ENCODE assay signal across 8 cellular contexts in the genomic region with DNA sequence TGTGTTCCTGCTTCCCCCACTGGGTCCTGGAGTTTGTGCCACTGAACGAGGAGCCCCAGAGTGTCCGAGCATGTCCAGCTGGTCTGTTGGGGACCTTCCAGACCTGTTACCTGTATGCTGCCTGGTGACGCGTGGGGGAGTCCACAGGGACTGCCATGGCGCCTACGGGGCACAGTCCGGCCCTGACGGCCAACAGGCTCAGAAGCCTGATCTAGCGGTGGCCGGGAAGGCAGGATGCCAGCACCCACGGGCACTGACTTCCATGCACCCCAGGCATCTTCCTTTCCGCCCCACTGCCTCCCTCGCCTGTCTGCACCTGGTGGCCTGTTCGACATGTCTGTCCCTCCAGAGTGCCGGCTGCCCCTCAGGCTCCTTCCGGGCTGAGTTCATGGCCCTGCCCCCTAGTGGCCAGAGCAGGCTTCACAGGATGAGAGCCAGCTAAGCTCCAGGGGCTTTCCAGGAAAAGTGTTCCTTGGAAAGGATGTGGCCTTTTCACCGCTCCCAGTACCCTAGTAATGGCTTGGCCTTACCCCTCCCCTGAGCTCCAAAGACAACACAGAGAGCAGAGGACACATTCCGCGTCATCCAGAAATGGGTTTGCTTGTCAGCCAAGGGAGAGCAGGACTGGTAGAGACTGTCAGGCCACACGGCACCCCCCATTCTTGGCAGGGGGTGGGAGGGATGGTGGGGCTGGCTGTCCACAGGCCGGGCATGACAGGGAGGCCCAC. TPM values are rescaled to one million over a fixed set of nuclear protein-coding genes. Genes with fewer than 3 reads are reported as not detected.
DNase-seq lines count a peak whose midpoint lies in the region; ATAC-seq and TF ChIP-seq lines count a peak whose summit lies in the region.

No MANE protein-coding gene starts in this region.

- H3K9ac ChIP-seq in mammary epithelial cell (ENCODE audit: insufficient read depth, low read length), result no peak overlapping the region

- no peaks in the 10 kb centered on the region for H3K4me1 ChIP-seq in mammary epithelial cell (ENCODE audit: insufficient read depth, low read length)

- H3K9me3 ChIP-seq in mammary epithelial cell (replicated peaks; ENCODE audit: insufficient read depth, low read length), result no peaks in the 10 kb centered on the region

- H3K4me1 Mint-ChIP-seq in Calu3 (ENCODE audit: low read depth, unreplicated experiment), result no peaks in the 10 kb centered on the region

- H3K27ac ChIP-seq in mammary epithelial cell (ENCODE audit: insufficient read depth, low read depth, low read length), result no peak overlapping the region

- H3K27me3 ChIP-seq in mammary epithelial cell (ENCODE audit: insufficient read depth, low read length), result no peaks in the 10 kb centered on the region

- DNase-seq in Calu3 (peak; percentile 76), UCSD-AML1 (lab: John Stamatoyannopoulos, UW; ENCODE audit: unreplicated experiment) (peak; percentile 56), mammary epithelial cell (peak; percentile 41), left colon (peak; percentile 60 to 76), NCI-H2171 treated with DMSO at 0.1 percent for 48 hours (lab: John Stamatoyannopoulos, UW) (no peak), GOT3 (lab: John Stamatoyannopoulos, UW) (no peak)
- peak; percentile 33 for DNase-seq in stimulated activated CD8-positive, alpha-beta memory T cell treated with anti-CD3 and anti-CD28 coated beads, Interleukin-12 subunit alpha, Interleukin-12 subunit beta, amount 100 ng/mL, for 1 hour (ENCODE audit: low read depth)

- in situ Hi-C loops in mammary epithelial cell (cut with MboI; ENCODE audit: low sequenced_read_pairs in 2 of 2), result loop anchor here in 1 of 2 donors (25.0 kb wide), 1 partner anchor 161 kb away; no protein-coding TSS in a partner anchor

- no peak for TF ChIP-seq EP300 in Ishikawa (IDR thresholded peaks at IDR 0.05; ENCODE audit: borderline replicate concordance)

- ATAC-seq in left colon, result peak; percentile 62

- no peaks in the 10 kb centered on the region for H3K36me3 Mint-ChIP-seq in Calu3 (ENCODE audit: insufficient read depth, unreplicated experiment)

- H3K27ac Mint-ChIP-seq in Calu3 (ENCODE audit: unreplicated experiment), result no peak overlapping the region

- no peaks in the 10 kb centered on the region for H3K27me3 Mint-ChIP-seq in Calu3 (ENCODE audit: unreplicated experiment)

- H4K20me1 ChIP-seq in mammary epithelial cell (ENCODE audit: insufficient read depth, low read length), result no peaks in the 10 kb centered on the region

- no peaks in the 10 kb centered on the region for H3K36me3 ChIP-seq in mammary epithelial cell (ENCODE audit: insufficient read depth, low read length)

- TF ChIP-seq CTCF in Calu3 (IDR thresholded peaks at IDR 0.05; ENCODE audit: unreplicated experiment), result peak; percentile 86
- TF ChIP-seq CTCF in mammary epithelial cell (conservative IDR thresholded peaks at IDR 0.05 in 1 of 2, IDR thresholded peaks at IDR 0.05 in 1 of 2; ENCODE audit: extremely low read depth in 1 of 2, insufficient read depth in 1 of 2, low read depth in 1 of 2, low read length in 2 of 2), result peak; percentile 83 to 85

- CTCF ChIA-PET in Calu3 (lab: Charles Lee) (interaction anchor here (0.5 to 1.6 kb wide), 4 partner anchors 27 to 158 kb away, joined by 3 to 4 read pairs (median 3); a partner anchor contains a TSS), mammary epithelial cell (lab: Charles Lee; ENCODE audit: low non-redundant PET) (interaction anchor here (0.6 to 0.7 kb wide), 4 partner anchors 183 to 320 kb away, joined by 3 to 6 read pairs (median 4); no protein-coding TSS in a partner anchor)

- no peak overlapping the region for H3K4me3 Mint-ChIP-seq in Calu3 (ENCODE audit: low read depth, unreplicated experiment)

- TF ChIP-seq RAD21 in Ishikawa (IDR thresholded peaks at IDR 0.05; ENCODE audit: low read depth), result peak; percentile 57

- WGBS in mammary epithelial cell (ENCODE audit: low coverage, missing lambda C conversion rate), result 79% methylated on average over 19 of the region's 21 CpGs

- H2AFZ ChIP-seq in mammary epithelial cell (ENCODE audit: low read depth, low read length), result peak overlapping the region; percentile 89

- no peaks in the 10 kb centered on the region for H3K9me3 Mint-ChIP-seq in Calu3 (ENCODE audit: low read depth, unreplicated experiment)

- intact Hi-C loops in Calu3 (cut with micrococcal nuclease; ENCODE audit: unreplicated experiment), result loop anchor here (2.0 kb wide), 1 partner anchor 36 kb away; a partner anchor contains a TSS
- intact Hi-C loops in mammary epithelial cell (cut with micrococcal nuclease), result no loop called here
- intact Hi-C loops in left colon (cut with DNase I, micrococcal nuclease), result no loop called here

- dilution Hi-C loops in mammary epithelial cell (cut with HindIII; ENCODE audit: low sequenced_read_pairs), result no loop called here

- H3K79me2 ChIP-seq in mammary epithelial cell (ENCODE audit: insufficient read depth, low read length), result no peaks in the 10 kb centered on the region

- H3K4me3 ChIP-seq in mammary epithelial cell (replicated peaks in 1 of 3; ENCODE audit: insufficient read depth in 1 of 3, low read depth in 2 of 3, low read length in 3 of 3), result no peak overlapping the region

- peak overlapping the region; percentile 37 for H3K4me2 ChIP-seq in mammary epithelial cell (ENCODE audit: insufficient read depth, low read depth, low read length)

- BruUV-seq in Calu3 (replicated peaks; lab: Mats Ljungman, UMichigan) (no TSS peak), mammary epithelial cell (replicated peaks; lab: Mats Ljungman, UMichigan) (no TSS peak)

TF ChIP-seq in Ishikawa, 13 proteins besides CTCF, POLR2A, EP300 and RAD21:
- TF ChIP-seq, protein P1, sequence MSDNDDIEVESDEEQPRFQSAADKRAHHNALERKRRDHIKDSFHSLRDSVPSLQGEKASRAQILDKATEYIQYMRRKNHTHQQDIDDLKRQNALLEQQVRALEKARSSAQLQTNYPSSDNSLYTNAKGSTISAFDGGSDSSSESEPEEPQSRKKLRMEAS (IDR thresholded peaks at IDR 0.05), result peak; percentile 53; the same call in 1 of the 2 replicates
- TF ChIP-seq TEAD4 (IDR thresholded peaks at IDR 0.05), result no peak
- 0 out of 2 replicates have a peak, but pooled peaks have one; percentile 13 for TF ChIP-seq NFIC (IDR thresholded peaks at IDR 0.05)
- TF ChIP-seq CREB1 (IDR thresholded peaks at IDR 0.05; ENCODE audit: low read depth), result no peak
- TF ChIP-seq YY1 (IDR thresholded peaks at IDR 0.05; ENCODE audit: low read depth), result 0 out of 2 replicates have a peak, but pooled peaks have one; percentile 56

RNA-seq across cellular contexts. Expression of a gene that starts 35.7 kb away (rescaled TPM):
- total RNA-seq in Calu3 (2022) (110 and 114 TPM in 2 replicates), mammary epithelial cell (10 to 100 TPM; 55.3 to 77.2 TPM), left colon (10 to 100 TPM; 47.8 to 57.0 TPM)
- polyA plus RNA-seq in mammary epithelial cell, result 36.4 TPM
- polyA minus RNA-seq in mammary epithelial cell, result 11.9 TPM

RNA-seq across cellular contexts. Expression of a gene that starts 50.9 kb away (rescaled TPM):
- total RNA-seq in Calu3 (2022) (6.2 and 10.4 TPM in 2 replicates), mammary epithelial cell (1 to 10 TPM; 5.7 to 6.0 TPM), left colon (10 to 100 TPM; 14.7 to 21.2 TPM)
- polyA plus RNA-seq in mammary epithelial cell, result 2.2 TPM
- 2.8 TPM for polyA minus RNA-seq in mammary epithelial cell

RNA-seq across cellular contexts. Expression of a gene that starts 51.8 kb away (rescaled TPM):
- total RNA-seq in Calu3 (2022) (0.29 and 0.71 TPM in 2 replicates), mammary epithelial cell (under 1 TPM; 0.17 to 0.21 TPM), left colon (under 1 TPM; 0.47 to 0.58 TPM)
- polyA plus RNA-seq in mammary epithelial cell, result 0.02 TPM
- polyA minus RNA-seq in mammary epithelial cell, result not detected

Comparison
In these comparisons a context has a peak if more than half of its experiments do, and no peak if none do; other contexts are left out.
1. DNase-seq: peak in Calu3 (single experiment), UCSD-AML1 (single experiment), mammary epithelial cell (single experiment), left colon (2 of 2) and stimulated activated CD8-positive, alpha-beta memory T cell treated with anti-CD3 and anti-CD28 coated beads, Interleukin-12 subunit alpha, Interleukin-12 subunit beta, amount 100 ng/mL, for 1 hour (single experiment); none in NCI-H2171 treated with DMSO at 0.1 percent for 48 hours (single experiment) and GOT3 (single experiment).